Comparison of ENCODE assay signal across 1 cellular context in genomic region chr5:163437011-163437308, GRCh38.
A peak's percentile ranks its signal among the peaks of the same experiment; 100 is the strongest.
TF ChIP-seq lines count a peak whose summit lies in the region.

No MANE protein-coding gene starts in this region.

TF ChIP-seq in K562, 482 proteins besides CTCF, POLR2A, EP300 and RAD21 (continued from another document):
- TF ChIP-seq, protein P1, sequence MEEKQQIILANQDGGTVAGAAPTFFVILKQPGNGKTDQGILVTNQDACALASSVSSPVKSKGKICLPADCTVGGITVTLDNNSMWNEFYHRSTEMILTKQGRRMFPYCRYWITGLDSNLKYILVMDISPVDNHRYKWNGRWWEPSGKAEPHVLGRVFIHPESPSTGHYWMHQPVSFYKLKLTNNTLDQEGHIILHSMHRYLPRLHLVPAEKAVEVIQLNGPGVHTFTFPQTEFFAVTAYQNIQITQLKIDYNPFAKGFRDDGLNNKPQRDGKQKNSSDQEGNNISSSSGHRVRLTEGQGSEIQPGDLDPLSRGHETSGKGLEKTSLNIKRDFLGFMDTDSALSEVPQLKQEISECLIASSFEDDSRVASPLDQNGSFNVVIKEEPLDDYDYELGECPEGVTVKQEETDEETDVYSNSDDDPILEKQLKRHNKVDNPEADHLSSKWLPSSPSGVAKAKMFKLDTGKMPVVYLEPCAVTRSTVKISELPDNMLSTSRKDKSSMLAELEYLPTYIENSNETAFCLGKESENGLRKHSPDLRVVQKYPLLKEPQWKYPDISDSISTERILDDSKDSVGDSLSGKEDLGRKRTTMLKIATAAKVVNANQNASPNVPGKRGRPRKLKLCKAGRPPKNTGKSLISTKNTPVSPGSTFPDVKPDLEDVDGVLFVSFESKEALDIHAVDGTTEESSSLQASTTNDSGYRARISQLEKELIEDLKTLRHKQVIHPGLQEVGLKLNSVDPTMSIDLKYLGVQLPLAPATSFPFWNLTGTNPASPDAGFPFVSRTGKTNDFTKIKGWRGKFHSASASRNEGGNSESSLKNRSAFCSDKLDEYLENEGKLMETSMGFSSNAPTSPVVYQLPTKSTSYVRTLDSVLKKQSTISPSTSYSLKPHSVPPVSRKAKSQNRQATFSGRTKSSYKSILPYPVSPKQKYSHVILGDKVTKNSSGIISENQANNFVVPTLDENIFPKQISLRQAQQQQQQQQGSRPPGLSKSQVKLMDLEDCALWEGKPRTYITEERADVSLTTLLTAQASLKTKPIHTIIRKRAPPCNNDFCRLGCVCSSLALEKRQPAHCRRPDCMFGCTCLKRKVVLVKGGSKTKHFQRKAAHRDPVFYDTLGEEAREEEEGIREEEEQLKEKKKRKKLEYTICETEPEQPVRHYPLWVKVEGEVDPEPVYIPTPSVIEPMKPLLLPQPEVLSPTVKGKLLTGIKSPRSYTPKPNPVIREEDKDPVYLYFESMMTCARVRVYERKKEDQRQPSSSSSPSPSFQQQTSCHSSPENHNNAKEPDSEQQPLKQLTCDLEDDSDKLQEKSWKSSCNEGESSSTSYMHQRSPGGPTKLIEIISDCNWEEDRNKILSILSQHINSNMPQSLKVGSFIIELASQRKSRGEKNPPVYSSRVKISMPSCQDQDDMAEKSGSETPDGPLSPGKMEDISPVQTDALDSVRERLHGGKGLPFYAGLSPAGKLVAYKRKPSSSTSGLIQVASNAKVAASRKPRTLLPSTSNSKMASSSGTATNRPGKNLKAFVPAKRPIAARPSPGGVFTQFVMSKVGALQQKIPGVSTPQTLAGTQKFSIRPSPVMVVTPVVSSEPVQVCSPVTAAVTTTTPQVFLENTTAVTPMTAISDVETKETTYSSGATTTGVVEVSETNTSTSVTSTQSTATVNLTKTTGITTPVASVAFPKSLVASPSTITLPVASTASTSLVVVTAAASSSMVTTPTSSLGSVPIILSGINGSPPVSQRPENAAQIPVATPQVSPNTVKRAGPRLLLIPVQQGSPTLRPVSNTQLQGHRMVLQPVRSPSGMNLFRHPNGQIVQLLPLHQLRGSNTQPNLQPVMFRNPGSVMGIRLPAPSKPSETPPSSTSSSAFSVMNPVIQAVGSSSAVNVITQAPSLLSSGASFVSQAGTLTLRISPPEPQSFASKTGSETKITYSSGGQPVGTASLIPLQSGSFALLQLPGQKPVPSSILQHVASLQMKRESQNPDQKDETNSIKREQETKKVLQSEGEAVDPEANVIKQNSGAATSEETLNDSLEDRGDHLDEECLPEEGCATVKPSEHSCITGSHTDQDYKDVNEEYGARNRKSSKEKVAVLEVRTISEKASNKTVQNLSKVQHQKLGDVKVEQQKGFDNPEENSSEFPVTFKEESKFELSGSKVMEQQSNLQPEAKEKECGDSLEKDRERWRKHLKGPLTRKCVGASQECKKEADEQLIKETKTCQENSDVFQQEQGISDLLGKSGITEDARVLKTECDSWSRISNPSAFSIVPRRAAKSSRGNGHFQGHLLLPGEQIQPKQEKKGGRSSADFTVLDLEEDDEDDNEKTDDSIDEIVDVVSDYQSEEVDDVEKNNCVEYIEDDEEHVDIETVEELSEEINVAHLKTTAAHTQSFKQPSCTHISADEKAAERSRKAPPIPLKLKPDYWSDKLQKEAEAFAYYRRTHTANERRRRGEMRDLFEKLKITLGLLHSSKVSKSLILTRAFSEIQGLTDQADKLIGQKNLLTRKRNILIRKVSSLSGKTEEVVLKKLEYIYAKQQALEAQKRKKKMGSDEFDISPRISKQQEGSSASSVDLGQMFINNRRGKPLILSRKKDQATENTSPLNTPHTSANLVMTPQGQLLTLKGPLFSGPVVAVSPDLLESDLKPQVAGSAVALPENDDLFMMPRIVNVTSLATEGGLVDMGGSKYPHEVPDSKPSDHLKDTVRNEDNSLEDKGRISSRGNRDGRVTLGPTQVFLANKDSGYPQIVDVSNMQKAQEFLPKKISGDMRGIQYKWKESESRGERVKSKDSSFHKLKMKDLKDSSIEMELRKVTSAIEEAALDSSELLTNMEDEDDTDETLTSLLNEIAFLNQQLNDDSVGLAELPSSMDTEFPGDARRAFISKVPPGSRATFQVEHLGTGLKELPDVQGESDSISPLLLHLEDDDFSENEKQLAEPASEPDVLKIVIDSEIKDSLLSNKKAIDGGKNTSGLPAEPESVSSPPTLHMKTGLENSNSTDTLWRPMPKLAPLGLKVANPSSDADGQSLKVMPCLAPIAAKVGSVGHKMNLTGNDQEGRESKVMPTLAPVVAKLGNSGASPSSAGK (IDR thresholded peaks at IDR 0.05), result no peak
- TF ChIP-seq TCF3 (CRISPR knock-in tag; IDR thresholded peaks at IDR 0.05) (no peak), ZNF174 (CRISPR knock-in tag; IDR thresholded peaks at IDR 0.05) (no peak), ZNF589 (CRISPR knock-in tag; IDR thresholded peaks at IDR 0.05; ENCODE audit: low read depth) (peak; percentile 32; the same call in 1 of the 2 replicates), LCOR (CRISPR knock-in tag; IDR thresholded peaks at IDR 0.05) (no peak), ZSCAN29 (IDR thresholded peaks at IDR 0.05) (no peak), ZNF253 (CRISPR knock-in tag; conservative IDR thresholded peaks at IDR 0.05) (no peak), ZNF57 (CRISPR knock-in tag; IDR thresholded peaks at IDR 0.05) (no peak), FOXJ2 (tag; IDR thresholded peaks at IDR 0.05) (0 out of 2 replicates have a peak, but pooled peaks have one; percentile 27), ELF1 (tag; IDR thresholded peaks at IDR 0.05) (no peak), STAT5A (IDR thresholded peaks at IDR 0.05; ENCODE audit: borderline replicate concordance, low read length) (no peak), EHMT2 (IDR thresholded peaks at IDR 0.05) (no peak), FOXP1 (CRISPR knock-in tag; IDR thresholded peaks at IDR 0.05) (no peak), PRPF4 (IDR thresholded peaks at IDR 0.05; ENCODE audit: insufficient read depth, low read depth, low read length, poor library complexity, severe bottlenecking) (no peak), GATAD2B (IDR thresholded peaks at IDR 0.05; ENCODE audit: borderline replicate concordance) (no peak), RB1 (IDR thresholded peaks at IDR 0.05; ENCODE audit: low read depth) (no peak), PHB (CRISPR knock-in tag; IDR thresholded peaks at IDR 0.05) (no peak), POLR2B (IDR thresholded peaks at IDR 0.05; ENCODE audit: low read depth, partially characterized antibody) (peak; percentile 78), XRCC5 (IDR thresholded peaks at IDR 0.05; ENCODE audit: low read depth, low read length) (no peak), NR2C2 (CRISPR knock-in tag; IDR thresholded peaks at IDR 0.05) (no peak), NR2C2 (tag; IDR thresholded peaks at IDR 0.05) (peak; percentile 82), ZNF507 (tag; conservative IDR thresholded peaks at IDR 0.05) (no peak), NCOA6 (IDR thresholded peaks at IDR 0.05) (no peak), RBM14 (IDR thresholded peaks at IDR 0.05; ENCODE audit: borderline replicate concordance, insufficient read depth, low read depth, low read length) (no peak), ZNF436 (CRISPR knock-in tag; IDR thresholded peaks at IDR 0.05) (0 out of 2 replicates have a peak, but pooled peaks have one; percentile 34)
- TF ChIP-seq, protein P2, sequence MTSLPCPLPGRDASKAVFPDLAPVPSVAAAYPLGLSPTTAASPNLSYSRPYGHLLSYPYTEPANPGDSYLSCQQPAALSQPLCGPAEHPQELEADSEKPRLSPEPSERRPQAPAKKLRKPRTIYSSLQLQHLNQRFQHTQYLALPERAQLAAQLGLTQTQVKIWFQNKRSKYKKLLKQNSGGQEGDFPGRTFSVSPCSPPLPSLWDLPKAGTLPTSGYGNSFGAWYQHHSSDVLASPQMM (CRISPR knock-in tag; IDR thresholded peaks at IDR 0.05), result no peak
- TF ChIP-seq, protein P3, sequence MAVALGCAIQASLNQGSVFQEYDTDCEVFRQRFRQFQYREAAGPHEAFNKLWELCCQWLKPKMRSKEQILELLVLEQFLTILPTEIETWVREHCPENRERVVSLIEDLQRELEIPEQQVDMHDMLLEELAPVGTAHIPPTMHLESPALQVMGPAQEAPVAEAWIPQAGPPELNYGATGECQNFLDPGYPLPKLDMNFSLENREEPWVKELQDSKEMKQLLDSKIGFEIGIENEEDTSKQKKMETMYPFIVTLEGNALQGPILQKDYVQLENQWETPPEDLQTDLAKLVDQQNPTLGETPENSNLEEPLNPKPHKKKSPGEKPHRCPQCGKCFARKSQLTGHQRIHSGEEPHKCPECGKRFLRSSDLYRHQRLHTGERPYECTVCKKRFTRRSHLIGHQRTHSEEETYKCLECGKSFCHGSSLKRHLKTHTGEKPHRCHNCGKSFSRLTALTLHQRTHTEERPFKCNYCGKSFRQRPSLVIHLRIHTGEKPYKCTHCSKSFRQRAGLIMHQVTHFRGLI (CRISPR knock-in tag; IDR thresholded peaks at IDR 0.05), result no peak
